ENCODE assay signal across 1 cellular context in genomic region chr1:202857136-202857610, GRCh38.
TF ChIP-seq lines count a peak whose summit lies in the region.

No MANE protein-coding gene starts in this region.

TF ChIP-seq in HepG2, 621 proteins besides CTCF, POLR2A, EP300 and RAD21 (continued from another document and continues in another):
- TF ChIP-seq DR1 (CRISPR knock-in tag; IDR thresholded peaks at IDR 0.05), result no peak
- TF ChIP-seq ZNF652 (CRISPR knock-in tag; IDR thresholded peaks at IDR 0.05; ENCODE audit: borderline replicate concordance, low read depth), result no peak; the same call in 1 of the 2 replicates
- TF ChIP-seq SUZ12 (IDR thresholded peaks at IDR 0.05; ENCODE audit: low read depth, low read length), result no peak
- no peak for TF ChIP-seq ZNF558 (CRISPR knock-in tag; IDR thresholded peaks at IDR 0.05; ENCODE audit: borderline replicate concordance)
- TF ChIP-seq ZNF3 (CRISPR knock-in tag; IDR thresholded peaks at IDR 0.05), result no peak
- TF ChIP-seq MTA1 (CRISPR knock-in tag; IDR thresholded peaks at IDR 0.05; ENCODE audit: borderline replicate concordance), result no peak
- no peak for TF ChIP-seq ZNF142 (CRISPR knock-in tag; IDR thresholded peaks at IDR 0.05)
- TF ChIP-seq WIZ (CRISPR knock-in tag; IDR thresholded peaks at IDR 0.05), result no peak
- TF ChIP-seq, protein P1, sequence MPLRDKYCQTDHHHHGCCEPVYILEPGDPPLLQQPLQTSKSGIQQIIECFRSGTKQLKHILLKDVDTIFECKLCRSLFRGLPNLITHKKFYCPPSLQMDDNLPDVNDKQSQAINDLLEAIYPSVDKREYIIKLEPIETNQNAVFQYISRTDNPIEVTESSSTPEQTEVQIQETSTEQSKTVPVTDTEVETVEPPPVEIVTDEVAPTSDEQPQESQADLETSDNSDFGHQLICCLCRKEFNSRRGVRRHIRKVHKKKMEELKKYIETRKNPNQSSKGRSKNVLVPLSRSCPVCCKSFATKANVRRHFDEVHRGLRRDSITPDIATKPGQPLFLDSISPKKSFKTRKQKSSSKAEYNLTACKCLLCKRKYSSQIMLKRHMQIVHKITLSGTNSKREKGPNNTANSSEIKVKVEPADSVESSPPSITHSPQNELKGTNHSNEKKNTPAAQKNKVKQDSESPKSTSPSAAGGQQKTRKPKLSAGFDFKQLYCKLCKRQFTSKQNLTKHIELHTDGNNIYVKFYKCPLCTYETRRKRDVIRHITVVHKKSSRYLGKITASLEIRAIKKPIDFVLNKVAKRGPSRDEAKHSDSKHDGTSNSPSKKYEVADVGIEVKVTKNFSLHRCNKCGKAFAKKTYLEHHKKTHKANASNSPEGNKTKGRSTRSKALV (CRISPR knock-in tag; IDR thresholded peaks at IDR 0.05), result no peak
- TF ChIP-seq ZNF761 (CRISPR knock-in tag; conservative IDR thresholded peaks at IDR 0.05), result no peak
- TF ChIP-seq FOXK2 (IDR thresholded peaks at IDR 0.05), result peak; percentile 72; the same call in 1 of the 2 replicates
- TF ChIP-seq SMYD3 (CRISPR knock-in tag; IDR thresholded peaks at IDR 0.05), result no peak
- no peak for TF ChIP-seq ZNF782 (CRISPR knock-in tag; IDR thresholded peaks at IDR 0.05; ENCODE audit: borderline replicate concordance)
- TF ChIP-seq ZNF33B (CRISPR knock-in tag; IDR thresholded peaks at IDR 0.05), result no peak
- peak; percentile 61 for TF ChIP-seq SAP130 (CRISPR knock-in tag; IDR thresholded peaks at IDR 0.05; ENCODE audit: low read depth)
- TF ChIP-seq ZSCAN29 (CRISPR knock-in tag; conservative IDR thresholded peaks at IDR 0.05), result no peak
- TF ChIP-seq SIN3A (IDR thresholded peaks at IDR 0.05; ENCODE audit: borderline replicate concordance, low read depth, low read length), result no peak
- TF ChIP-seq ZNF709 (CRISPR knock-in tag; IDR thresholded peaks at IDR 0.05), result no peak
- TF ChIP-seq, protein P2, sequence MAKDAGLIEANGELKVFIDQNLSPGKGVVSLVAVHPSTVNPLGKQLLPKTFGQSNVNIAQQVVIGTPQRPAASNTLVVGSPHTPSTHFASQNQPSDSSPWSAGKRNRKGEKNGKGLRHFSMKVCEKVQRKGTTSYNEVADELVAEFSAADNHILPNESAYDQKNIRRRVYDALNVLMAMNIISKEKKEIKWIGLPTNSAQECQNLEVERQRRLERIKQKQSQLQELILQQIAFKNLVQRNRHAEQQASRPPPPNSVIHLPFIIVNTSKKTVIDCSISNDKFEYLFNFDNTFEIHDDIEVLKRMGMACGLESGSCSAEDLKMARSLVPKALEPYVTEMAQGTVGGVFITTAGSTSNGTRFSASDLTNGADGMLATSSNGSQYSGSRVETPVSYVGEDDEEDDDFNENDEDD (CRISPR knock-in tag; IDR thresholded peaks at IDR 0.05; ENCODE audit: borderline replicate concordance), result no peak
- TF ChIP-seq AHDC1 (CRISPR knock-in tag; IDR thresholded peaks at IDR 0.05; ENCODE audit: borderline replicate concordance), result no peak
- peak; percentile 70; the same call in 1 of the 2 replicates for TF ChIP-seq ZBTB7B (CRISPR knock-in tag; IDR thresholded peaks at IDR 0.05)
- no peak for TF ChIP-seq ZBTB20 (CRISPR knock-in tag; IDR thresholded peaks at IDR 0.05; ENCODE audit: borderline replicate concordance, low read depth)
- TF ChIP-seq ZBTB25 (CRISPR knock-in tag; IDR thresholded peaks at IDR 0.05), result peak; percentile 51; the same call in 1 of the 2 replicates
- TF ChIP-seq, protein P3, sequence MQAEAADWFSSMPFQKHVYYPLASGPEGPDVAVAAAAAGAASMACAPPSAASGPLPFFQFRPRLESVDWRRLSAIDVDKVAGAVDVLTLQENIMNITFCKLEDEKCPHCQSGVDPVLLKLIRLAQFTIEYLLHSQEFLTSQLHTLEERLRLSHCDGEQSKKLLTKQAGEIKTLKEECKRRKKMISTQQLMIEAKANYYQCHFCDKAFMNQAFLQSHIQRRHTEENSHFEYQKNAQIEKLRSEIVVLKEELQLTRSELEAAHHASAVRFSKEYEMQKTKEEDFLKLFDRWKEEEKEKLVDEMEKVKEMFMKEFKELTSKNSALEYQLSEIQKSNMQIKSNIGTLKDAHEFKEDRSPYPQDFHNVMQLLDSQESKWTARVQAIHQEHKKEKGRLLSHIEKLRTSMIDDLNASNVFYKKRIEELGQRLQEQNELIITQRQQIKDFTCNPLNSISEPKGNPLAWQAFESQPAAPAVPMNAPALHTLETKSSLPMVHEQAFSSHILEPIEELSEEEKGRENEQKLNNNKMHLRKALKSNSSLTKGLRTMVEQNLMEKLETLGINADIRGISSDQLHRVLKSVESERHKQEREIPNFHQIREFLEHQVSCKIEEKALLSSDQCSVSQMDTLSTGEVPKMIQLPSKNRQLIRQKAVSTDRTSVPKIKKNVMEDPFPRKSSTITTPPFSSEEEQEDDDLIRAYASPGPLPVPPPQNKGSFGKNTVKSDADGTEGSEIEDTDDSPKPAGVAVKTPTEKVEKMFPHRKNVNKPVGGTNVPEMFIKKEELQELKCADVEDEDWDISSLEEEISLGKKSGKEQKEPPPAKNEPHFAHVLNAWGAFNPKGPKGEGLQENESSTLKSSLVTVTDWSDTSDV (CRISPR knock-in tag; IDR thresholded peaks at IDR 0.05), result no peak
- TF ChIP-seq ZNF235 (CRISPR knock-in tag; IDR thresholded peaks at IDR 0.05; ENCODE audit: borderline replicate concordance), result no peak
- TF ChIP-seq GATAD1 (CRISPR knock-in tag; IDR thresholded peaks at IDR 0.05), result peak; percentile 34; the same call in 1 of the 2 replicates
- no peak for TF ChIP-seq ATF6 (CRISPR knock-in tag; conservative IDR thresholded peaks at IDR 0.05)
- no peak for TF ChIP-seq ZNF446 (CRISPR knock-in tag; IDR thresholded peaks at IDR 0.05)
- TF ChIP-seq SNAPC2 (CRISPR knock-in tag; IDR thresholded peaks at IDR 0.05), result 0 out of 2 replicates have a peak, but pooled peaks have one; percentile 57
- TF ChIP-seq STAG1 (CRISPR knock-in tag; IDR thresholded peaks at IDR 0.05), result no peak
- no peak for TF ChIP-seq ISX (CRISPR knock-in tag; conservative IDR thresholded peaks at IDR 0.05)
- TF ChIP-seq, protein P4, sequence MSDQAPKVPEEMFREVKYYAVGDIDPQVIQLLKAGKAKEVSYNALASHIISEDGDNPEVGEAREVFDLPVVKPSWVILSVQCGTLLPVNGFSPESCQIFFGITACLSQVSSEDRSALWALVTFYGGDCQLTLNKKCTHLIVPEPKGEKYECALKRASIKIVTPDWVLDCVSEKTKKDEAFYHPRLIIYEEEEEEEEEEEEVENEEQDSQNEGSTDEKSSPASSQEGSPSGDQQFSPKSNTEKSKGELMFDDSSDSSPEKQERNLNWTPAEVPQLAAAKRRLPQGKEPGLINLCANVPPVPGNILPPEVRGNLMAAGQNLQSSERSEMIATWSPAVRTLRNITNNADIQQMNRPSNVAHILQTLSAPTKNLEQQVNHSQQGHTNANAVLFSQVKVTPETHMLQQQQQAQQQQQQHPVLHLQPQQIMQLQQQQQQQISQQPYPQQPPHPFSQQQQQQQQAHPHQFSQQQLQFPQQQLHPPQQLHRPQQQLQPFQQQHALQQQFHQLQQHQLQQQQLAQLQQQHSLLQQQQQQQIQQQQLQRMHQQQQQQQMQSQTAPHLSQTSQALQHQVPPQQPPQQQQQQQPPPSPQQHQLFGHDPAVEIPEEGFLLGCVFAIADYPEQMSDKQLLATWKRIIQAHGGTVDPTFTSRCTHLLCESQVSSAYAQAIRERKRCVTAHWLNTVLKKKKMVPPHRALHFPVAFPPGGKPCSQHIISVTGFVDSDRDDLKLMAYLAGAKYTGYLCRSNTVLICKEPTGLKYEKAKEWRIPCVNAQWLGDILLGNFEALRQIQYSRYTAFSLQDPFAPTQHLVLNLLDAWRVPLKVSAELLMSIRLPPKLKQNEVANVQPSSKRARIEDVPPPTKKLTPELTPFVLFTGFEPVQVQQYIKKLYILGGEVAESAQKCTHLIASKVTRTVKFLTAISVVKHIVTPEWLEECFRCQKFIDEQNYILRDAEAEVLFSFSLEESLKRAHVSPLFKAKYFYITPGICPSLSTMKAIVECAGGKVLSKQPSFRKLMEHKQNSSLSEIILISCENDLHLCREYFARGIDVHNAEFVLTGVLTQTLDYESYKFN (CRISPR knock-in tag; conservative IDR thresholded peaks at IDR 0.05), result peak; percentile 80
- TF ChIP-seq ARNTL (CRISPR knock-in tag; IDR thresholded peaks at IDR 0.05), result no peak
